Comparison of ENCODE assay signal across 1 cellular context in the genomic region with DNA sequence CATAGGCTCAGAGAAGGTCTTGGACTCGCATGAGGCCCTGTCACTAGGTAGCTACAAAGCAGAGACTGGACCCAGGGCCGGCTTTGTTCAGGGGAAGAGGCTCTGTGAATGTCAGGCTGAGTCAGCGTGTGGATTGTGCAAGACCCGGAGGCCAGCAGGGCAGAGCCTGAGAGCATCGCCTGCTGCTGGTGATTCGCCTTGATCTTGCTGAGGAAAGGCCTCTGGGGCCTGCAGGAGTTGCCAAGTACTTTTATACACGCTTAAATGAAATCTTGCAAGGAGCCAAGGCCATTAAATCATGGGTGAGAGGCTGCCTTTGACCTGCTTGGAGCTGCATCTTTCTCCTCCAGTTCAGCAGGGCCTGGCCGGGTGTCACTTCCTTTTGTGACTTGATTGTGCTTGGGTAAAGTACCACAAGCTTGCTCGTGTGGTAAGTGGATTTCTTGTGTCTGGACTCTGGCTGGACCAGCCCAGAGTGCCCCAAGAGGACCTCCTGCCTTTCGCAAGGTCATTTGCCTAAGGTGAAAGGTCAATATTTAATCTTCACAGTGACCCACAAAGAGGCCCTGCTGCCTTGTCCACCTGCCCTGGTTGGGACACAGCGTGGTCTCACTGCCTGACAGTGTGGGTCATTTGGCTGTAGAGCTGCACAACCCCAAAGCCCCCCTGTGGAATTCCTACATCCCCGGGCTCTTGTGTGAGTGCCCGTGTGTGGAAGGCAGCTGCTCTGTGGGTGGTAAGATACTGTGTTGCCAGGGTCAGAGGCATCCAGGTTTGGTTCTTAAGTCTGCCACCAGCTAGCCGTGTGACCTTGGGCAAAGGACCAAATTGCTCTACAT.
TF ChIP-seq lines count a peak whose summit lies in the region.

No MANE protein-coding gene starts in this region.

TF ChIP-seq in HepG2, 621 proteins besides CTCF, POLR2A, EP300 and RAD21 (continued from another document and continues in another):
- TF ChIP-seq, protein P1, sequence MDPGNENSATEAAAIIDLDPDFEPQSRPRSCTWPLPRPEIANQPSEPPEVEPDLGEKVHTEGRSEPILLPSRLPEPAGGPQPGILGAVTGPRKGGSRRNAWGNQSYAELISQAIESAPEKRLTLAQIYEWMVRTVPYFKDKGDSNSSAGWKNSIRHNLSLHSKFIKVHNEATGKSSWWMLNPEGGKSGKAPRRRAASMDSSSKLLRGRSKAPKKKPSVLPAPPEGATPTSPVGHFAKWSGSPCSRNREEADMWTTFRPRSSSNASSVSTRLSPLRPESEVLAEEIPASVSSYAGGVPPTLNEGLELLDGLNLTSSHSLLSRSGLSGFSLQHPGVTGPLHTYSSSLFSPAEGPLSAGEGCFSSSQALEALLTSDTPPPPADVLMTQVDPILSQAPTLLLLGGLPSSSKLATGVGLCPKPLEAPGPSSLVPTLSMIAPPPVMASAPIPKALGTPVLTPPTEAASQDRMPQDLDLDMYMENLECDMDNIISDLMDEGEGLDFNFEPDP (CRISPR knock-in tag; conservative IDR thresholded peaks at IDR 0.05): no peak
- TF ChIP-seq NCOA1 (CRISPR knock-in tag; IDR thresholded peaks at IDR 0.05) (no peak), PHF20 (CRISPR knock-in tag; IDR thresholded peaks at IDR 0.05) (0 out of 2 replicates have a peak, but pooled peaks have one; percentile 3), NCOR1 (IDR thresholded peaks at IDR 0.05; ENCODE audit: borderline replicate concordance, low read length) (no peak), EHMT2 (IDR thresholded peaks at IDR 0.05; ENCODE audit: borderline replicate concordance, low read depth, low read length) (0 out of 2 replicates have a peak, but pooled peaks have one; percentile 36), ZNF816 (CRISPR knock-in tag; IDR thresholded peaks at IDR 0.05; ENCODE audit: borderline replicate concordance) (peak; percentile 42; the same call in 1 of the 2 replicates), ZNF280D (CRISPR knock-in tag; IDR thresholded peaks at IDR 0.05) (no peak), SKI (IDR thresholded peaks at IDR 0.05; ENCODE audit: partially characterized antibody) (no peak), NCOA2 (CRISPR knock-in tag; IDR thresholded peaks at IDR 0.05) (peak; percentile 73), ARID3A (IDR thresholded peaks at IDR 0.05; ENCODE audit: low read depth, low read length) (no peak), ZNF333 (CRISPR knock-in tag; IDR thresholded peaks at IDR 0.05; ENCODE audit: borderline replicate concordance) (0 out of 2 replicates have a peak, but pooled peaks have one; percentile 65), ZNF33A (CRISPR knock-in tag; IDR thresholded peaks at IDR 0.05; ENCODE audit: borderline replicate concordance) (no peak), NFE2L2 (IDR thresholded peaks at IDR 0.05; ENCODE audit: low read length) (peak; percentile 16; the same call in 1 of the 2 replicates), ZNF644 (CRISPR knock-in tag; IDR thresholded peaks at IDR 0.05; ENCODE audit: low read depth) (peak; percentile 71), MEIS1 (CRISPR knock-in tag; IDR thresholded peaks at IDR 0.05; ENCODE audit: borderline replicate concordance) (no peak), MTF1 (CRISPR knock-in tag; IDR thresholded peaks at IDR 0.05) (no peak), ZNF670 (CRISPR knock-in tag; IDR thresholded peaks at IDR 0.05; ENCODE audit: borderline replicate concordance) (peak; percentile 91), AGO1 (IDR thresholded peaks at IDR 0.05; ENCODE audit: low read depth, low read length, poor library complexity, severe bottlenecking) (no peak), POLR2AphosphoS5 (IDR thresholded peaks at IDR 0.05; ENCODE audit: low read depth, low read length) (peak; percentile 51; the same call in 1 of the 2 replicates), ZBTB14 (CRISPR knock-in tag; IDR thresholded peaks at IDR 0.05) (no peak), SP2 (CRISPR knock-in tag; IDR thresholded peaks at IDR 0.05) (no peak), ETV5 (CRISPR knock-in tag; IDR thresholded peaks at IDR 0.05; ENCODE audit: borderline replicate concordance) (peak; percentile 84), ZBTB21 (CRISPR knock-in tag; IDR thresholded peaks at IDR 0.05) (no peak), KAT8 (CRISPR knock-in tag; IDR thresholded peaks at IDR 0.05) (peak; percentile 66), ZNF713 (CRISPR knock-in tag; IDR thresholded peaks at IDR 0.05) (no peak), ZGPAT (CRISPR knock-in tag; IDR thresholded peaks at IDR 0.05) (peak; percentile 88), PCBP2 (optimal IDR thresholded peaks at IDR 0.05; ENCODE audit: low read depth, low read length, poor library complexity, severe bottlenecking) (no peak), ZNF574 (CRISPR knock-in tag; IDR thresholded peaks at IDR 0.05) (peak; percentile 76), MLXIP (CRISPR knock-in tag; IDR thresholded peaks at IDR 0.05; ENCODE audit: borderline replicate concordance) (0 out of 2 replicates have a peak, but pooled peaks have one; percentile 22), CBX1 (IDR thresholded peaks at IDR 0.05; ENCODE audit: low read depth) (peak; percentile 20)
- TF ChIP-seq, protein P2, sequence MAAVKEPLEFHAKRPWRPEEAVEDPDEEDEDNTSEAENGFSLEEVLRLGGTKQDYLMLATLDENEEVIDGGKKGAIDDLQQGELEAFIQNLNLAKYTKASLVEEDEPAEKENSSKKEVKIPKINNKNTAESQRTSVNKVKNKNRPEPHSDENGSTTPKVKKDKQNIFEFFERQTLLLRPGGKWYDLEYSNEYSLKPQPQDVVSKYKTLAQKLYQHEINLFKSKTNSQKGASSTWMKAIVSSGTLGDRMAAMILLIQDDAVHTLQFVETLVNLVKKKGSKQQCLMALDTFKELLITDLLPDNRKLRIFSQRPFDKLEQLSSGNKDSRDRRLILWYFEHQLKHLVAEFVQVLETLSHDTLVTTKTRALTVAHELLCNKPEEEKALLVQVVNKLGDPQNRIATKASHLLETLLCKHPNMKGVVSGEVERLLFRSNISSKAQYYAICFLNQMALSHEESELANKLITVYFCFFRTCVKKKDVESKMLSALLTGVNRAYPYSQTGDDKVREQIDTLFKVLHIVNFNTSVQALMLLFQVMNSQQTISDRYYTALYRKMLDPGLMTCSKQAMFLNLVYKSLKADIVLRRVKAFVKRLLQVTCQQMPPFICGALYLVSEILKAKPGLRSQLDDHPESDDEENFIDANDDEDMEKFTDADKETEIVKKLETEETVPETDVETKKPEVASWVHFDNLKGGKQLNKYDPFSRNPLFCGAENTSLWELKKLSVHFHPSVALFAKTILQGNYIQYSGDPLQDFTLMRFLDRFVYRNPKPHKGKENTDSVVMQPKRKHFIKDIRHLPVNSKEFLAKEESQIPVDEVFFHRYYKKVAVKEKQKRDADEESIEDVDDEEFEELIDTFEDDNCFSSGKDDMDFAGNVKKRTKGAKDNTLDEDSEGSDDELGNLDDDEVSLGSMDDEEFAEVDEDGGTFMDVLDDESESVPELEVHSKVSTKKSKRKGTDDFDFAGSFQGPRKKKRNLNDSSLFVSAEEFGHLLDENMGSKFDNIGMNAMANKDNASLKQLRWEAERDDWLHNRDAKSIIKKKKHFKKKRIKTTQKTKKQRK (IDR thresholded peaks at IDR 0.05; ENCODE audit: low read length): no peak
- TF ChIP-seq, protein P3, sequence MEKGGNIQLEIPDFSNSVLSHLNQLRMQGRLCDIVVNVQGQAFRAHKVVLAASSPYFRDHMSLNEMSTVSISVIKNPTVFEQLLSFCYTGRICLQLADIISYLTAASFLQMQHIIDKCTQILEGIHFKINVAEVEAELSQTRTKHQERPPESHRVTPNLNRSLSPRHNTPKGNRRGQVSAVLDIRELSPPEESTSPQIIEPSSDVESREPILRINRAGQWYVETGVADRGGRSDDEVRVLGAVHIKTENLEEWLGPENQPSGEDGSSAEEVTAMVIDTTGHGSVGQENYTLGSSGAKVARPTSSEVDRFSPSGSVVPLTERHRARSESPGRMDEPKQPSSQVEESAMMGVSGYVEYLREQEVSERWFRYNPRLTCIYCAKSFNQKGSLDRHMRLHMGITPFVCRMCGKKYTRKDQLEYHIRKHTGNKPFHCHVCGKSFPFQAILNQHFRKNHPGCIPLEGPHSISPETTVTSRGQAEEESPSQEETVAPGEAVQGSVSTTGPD (CRISPR knock-in tag; IDR thresholded peaks at IDR 0.05): no peak
